In genomic region chr10:72461085-72461484, GRCh38 we compare ENCODE assay signal across 18 cellular contexts.
DNase-seq lines count a peak whose midpoint lies in the region; ATAC-seq, FAIRE-seq and TF ChIP-seq lines count a peak whose summit lies in the region.
"Had no signal": no experiment of that assay in that cellular context is flagged by ENCODE, and none has a peak within 500 bp of the region (broad histone marks: within the 10 kb centered on the region; RNA-seq: fewer than 3 reads in every experiment).

No MANE protein-coding gene starts in this region.

- no peak overlapping the region for H3K4me3 ChIP-seq in dorsolateral prefrontal cortex
- H3K4me3 ChIP-seq: GM23248, SK-N-MC had no signal

- no peak overlapping the region for H3K27ac ChIP-seq in dorsolateral prefrontal cortex
- H3K27ac ChIP-seq: GM23248, SK-N-MC had no signal

- FAIRE-seq in H54 (lab: Jason Lieb, UNC), result peak; percentile 69

- DNase-seq in H54 (ENCODE audit: insufficient read length, low spot score), result no peak
- peak; percentile 3 for DNase-seq in M059J (ENCODE audit: low read depth)
- DNase-seq in cerebellar cortex (ENCODE audit: low spot score), result peak; percentile 24
- peak; percentile 5 for DNase-seq in myocyte (ENCODE audit: low read depth)
- no peak for DNase-seq in dorsolateral prefrontal cortex
- DNase-seq: CD8-positive, alpha-beta T cell; DND-41; GF-D8; GM23248; MM.1S; NCI-H1930; NCI-H524 treated with DMSO at 0.1 percent for 48 hours had no signal

- no peak for TF ChIP-seq POLR2A in H54 (IDR thresholded peaks at IDR 0.05; ENCODE audit: low read depth, low read length)

- intact Hi-C loops in dorsolateral prefrontal cortex (cut with DNase I), result no loop called here

- no peaks in the 10 kb centered on the region for H3K27me3 ChIP-seq in dorsolateral prefrontal cortex

- ATAC-seq in HG02571 (IDR thresholded peaks at IDR 0.05; ENCODE audit: unreplicated experiment) (no peak), HG02938 (IDR thresholded peaks at IDR 0.05; ENCODE audit: unreplicated experiment) (no peak), GM21786 (IDR thresholded peaks at IDR 0.05; ENCODE audit: unreplicated experiment) (no peak)
- ATAC-seq: CD8-positive, alpha-beta T cell; Panc1; Right ventricle myocardium inferior had no signal

- TF ChIP-seq CTCF in dorsolateral prefrontal cortex (IDR thresholded peaks at IDR 0.05 in 54 of 56, conservative IDR thresholded peaks at IDR 0.05 in 2 of 56; ENCODE audit: low read depth in 1 of 56, partially characterized antibody in 56 of 56), result no peak

Comparison
In these comparisons a context has a peak if more than half of its experiments do, and no peak if none do; other contexts are left out.
1. DNase-seq: peak in M059J (single experiment), cerebellar cortex (single experiment) and myocyte (single experiment); none in H54 (single experiment) and dorsolateral prefrontal cortex (0 of 10).